In the genomic region with DNA sequence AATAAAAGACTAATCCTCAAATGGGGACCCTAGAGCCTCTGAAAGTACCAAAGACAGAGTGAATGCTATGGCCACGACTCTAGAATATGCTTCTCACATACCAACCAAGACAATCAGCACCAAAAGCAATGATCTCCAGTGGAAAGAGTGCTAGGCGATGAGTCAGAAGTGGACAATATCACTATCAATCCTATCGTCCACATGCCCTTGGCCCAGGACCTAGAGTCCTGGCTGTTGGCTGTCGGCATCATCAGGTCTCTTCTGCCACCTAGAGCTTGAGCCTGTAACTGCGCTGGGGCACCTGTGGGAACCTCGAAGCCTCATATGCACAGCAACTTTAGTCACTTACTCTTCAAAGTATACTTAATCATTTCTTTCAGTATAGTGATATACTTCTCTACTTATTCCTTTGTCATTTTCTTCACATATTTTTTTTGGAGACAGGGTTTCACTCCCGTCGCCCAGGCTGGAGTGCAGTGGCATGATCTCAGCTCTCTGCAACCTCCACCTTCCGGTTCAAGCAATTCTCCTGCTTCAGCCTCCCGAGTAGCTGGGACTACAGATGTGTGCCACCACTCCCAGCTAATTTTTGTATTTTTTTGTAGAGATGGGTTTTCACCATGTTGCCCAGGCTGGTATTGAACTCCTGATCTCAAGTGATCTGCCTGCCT, we compare ENCODE assay signal across 8 cellular contexts.
A peak's percentile ranks its signal among the peaks of the same experiment; 100 is the strongest.
DNase-seq lines count a peak whose midpoint lies in the region; ATAC-seq and TF ChIP-seq lines count a peak whose summit lies in the region.

No MANE protein-coding gene starts in this region.

- DNase-seq in SHP77 (lab: John Stamatoyannopoulos, UW) (peak; percentile 46 to 49), SHP77 treated with DMSO at 0.1 percent for 48 hours (lab: John Stamatoyannopoulos, UW) (no peak), NCI-H69 (lab: John Stamatoyannopoulos, UW) (peak; percentile 28), foreskin fibroblast (peak; percentile 82 to 87), OCI-M2 (lab: John Stamatoyannopoulos, UW; ENCODE audit: unreplicated experiment) (no peak)
- peak; percentile 55 to 66 for DNase-seq in activated T-cell treated with anti-CD3 and anti-CD28 coated beads, Interleukin-2, amount 50 U/mL, for 48 hours

- no peak overlapping the region for H3K4me2 ChIP-seq in parathyroid adenoma (ENCODE audit: low read length)

- H3K9ac ChIP-seq in parathyroid adenoma = no peak overlapping the region

- no peaks in the 10 kb centered on the region for H3K36me3 ChIP-seq in parathyroid adenoma (ENCODE audit: control insufficient read depth, insufficient read depth, low read length)

- TF ChIP-seq CTCF in foreskin fibroblast (IDR thresholded peaks at IDR 0.05; ENCODE audit: low read depth, low read length) = peak; percentile 94
- peak; percentile 75 for TF ChIP-seq CTCF in parathyroid adenoma (IDR thresholded peaks at IDR 0.05)

- no peaks in the 10 kb centered on the region for H3K4me1 ChIP-seq in parathyroid adenoma

- no peak for ATAC-seq in HG03025 (IDR thresholded peaks at IDR 0.05; ENCODE audit: low FRiP score, unreplicated experiment)

- H3K79me2 ChIP-seq in parathyroid adenoma = no peaks in the 10 kb centered on the region

- no peak overlapping the region for H2AFZ ChIP-seq in parathyroid adenoma

- H3K27me3 ChIP-seq in parathyroid adenoma (ENCODE audit: control insufficient read depth, insufficient read depth, low read length) = no peaks in the 10 kb centered on the region

- H3K9me3 ChIP-seq in parathyroid adenoma (ENCODE audit: control insufficient read depth, low read length) = no peaks in the 10 kb centered on the region

- H3K27ac ChIP-seq in parathyroid adenoma = no peak overlapping the region

- no peak overlapping the region for H3K4me3 ChIP-seq in foreskin fibroblast (ENCODE audit: low read depth in 1 of 2, low read length in 2 of 2)
- no peak overlapping the region for H3K4me3 ChIP-seq in parathyroid adenoma (ENCODE audit: low read depth, low read length)

Comparison
In these comparisons a context has a peak if more than half of its experiments do, and no peak if none do; other contexts are left out.
1. DNase-seq: peak in SHP77 (2 of 2), NCI-H69 (single experiment), activated T-cell treated with anti-CD3 and anti-CD28 coated beads, Interleukin-2, amount 50 U/mL, for 48 hours (2 of 2) and foreskin fibroblast (2 of 2); none in SHP77 treated with DMSO at 0.1 percent for 48 hours (single experiment) and OCI-M2 (single experiment).